ENCODE assay signal across 25 cellular contexts in genomic region chr2:227389661-227390060, GRCh38. TPM values are rescaled to one million over a fixed set of nuclear protein-coding genes. Genes with fewer than 3 reads are reported as not detected.
DNase-seq lines count a peak whose midpoint lies in the region; ATAC-seq, FAIRE-seq and TF ChIP-seq lines count a peak whose summit lies in the region.
"Had no signal": no experiment of that assay in that cellular context is flagged by ENCODE, and none has a peak within 500 bp of the region (broad histone marks: within the 10 kb centered on the region; RNA-seq: fewer than 3 reads in every experiment).

No MANE protein-coding gene starts in this region.

- CTCF ChIA-PET in MCF 10A (lab: Yijun Ruan, JAX), result interaction anchor here (0.6 kb wide), 1 partner anchor 376 kb away, joined by 3 read pairs; no protein-coding TSS in a partner anchor
- CTCF ChIA-PET in mammary epithelial cell (lab: Charles Lee; ENCODE audit: low non-redundant PET), result no interaction called here
- CTCF ChIA-PET in endothelial cell of umbilical vein (lab: Charles Lee), result no interaction called here
- CTCF ChIA-PET in SK-N-SH (lab: Yijun Ruan, JAX), result interaction anchor here (1.9 kb wide), 2 partner anchors 16 to 377 kb away, joined by 5 to 8 read pairs; no protein-coding TSS in a partner anchor

- H3K4me1 Mint-ChIP-seq in MCF 10A (ENCODE audit: insufficient read depth, unreplicated experiment), result peaks cover 6% of the 10 kb centered on the region
- H3K4me1 Mint-ChIP-seq in naive B cell, result peaks cover 37 to 49% (median 42%) of the 10 kb centered on the region in 3 donors

- H3K9me2 ChIP-seq in SK-N-SH, result no peaks in the 10 kb centered on the region

- H3K36me3 Mint-ChIP-seq in MCF 10A (ENCODE audit: insufficient read depth, unreplicated experiment), result peaks cover 5% of the 10 kb centered on the region
- no peaks in the 10 kb centered on the region for H3K36me3 Mint-ChIP-seq in naive B cell
- H3K36me3 Mint-ChIP-seq: CD4-positive, CD25-positive, alpha-beta regulatory T cell had no signal

- H3K9me3 Mint-ChIP-seq in MCF 10A (ENCODE audit: unreplicated experiment), result no peaks in the 10 kb centered on the region
- no peaks in the 10 kb centered on the region for H3K9me3 Mint-ChIP-seq in naive B cell

- TF ChIP-seq POLR2A in endothelial cell of umbilical vein (IDR thresholded peaks at IDR 0.05; ENCODE audit: low read depth, low read length), result no peak
- no peak for TF ChIP-seq POLR2A in gastrocnemius medialis (IDR thresholded peaks at IDR 0.05)

- TF ChIP-seq EP300 in SK-N-SH (IDR thresholded peaks at IDR 0.05; ENCODE audit: borderline replicate concordance in 1 of 2, low read depth in 1 of 2, low read length in 1 of 2), result no peak

- H3K9me3 ChIP-seq in mammary epithelial cell (replicated peaks; ENCODE audit: insufficient read depth, low read length), result no peaks in the 10 kb centered on the region
- no peaks in the 10 kb centered on the region for H3K9me3 ChIP-seq in endothelial cell of umbilical vein (replicated peaks; ENCODE audit: control insufficient read depth, insufficient read depth, low read length)
- H3K9me3 ChIP-seq in SK-N-SH, result 0 out of 2 replicates have a peak, but pooled peaks cover 8% of the 10 kb centered on the region
- H3K9me3 ChIP-seq in gastrocnemius medialis, result no peaks in the 10 kb centered on the region
- H3K9me3 ChIP-seq: BE2C had no signal

- no peaks in the 10 kb centered on the region for H3K27me3 Mint-ChIP-seq in MCF 10A (ENCODE audit: insufficient read depth, unreplicated experiment)
- H3K27me3 Mint-ChIP-seq in naive B cell, result no peaks in the 10 kb centered on the region

- POLR2A ChIA-PET in MCF 10A (lab: Yijun Ruan, JAX), result interaction anchor here (0.9 to 1.2 kb wide), 2 partner anchors 13 to 82 kb away, joined by 3 read pairs; no protein-coding TSS in a partner anchor
- POLR2A ChIA-PET in endothelial cell of umbilical vein (lab: Charles Lee), result no interaction called here
- POLR2A ChIA-PET in SK-N-SH (lab: Yijun Ruan, JAX), result no interaction called here

- H3K27me3 ChIP-seq in mammary epithelial cell (ENCODE audit: insufficient read depth, low read length), result no peaks in the 10 kb centered on the region
- no peaks in the 10 kb centered on the region for H3K27me3 ChIP-seq in endothelial cell of umbilical vein (ENCODE audit: control insufficient read depth in 2 of 2, insufficient read depth in 2 of 2, low read length in 2 of 2)
- no peaks in the 10 kb centered on the region for H3K27me3 ChIP-seq in SK-N-SH (ENCODE audit: insufficient read depth)
- peaks cover 0 to 5% (median under 1%) of the 10 kb centered on the region in 3 donors for H3K27me3 ChIP-seq in gastrocnemius medialis
- H3K27me3 ChIP-seq: BE2C had no signal

- no peaks in the 10 kb centered on the region for H3K79me2 ChIP-seq in mammary epithelial cell (ENCODE audit: insufficient read depth, low read length)
- no peaks in the 10 kb centered on the region for H3K79me2 ChIP-seq in endothelial cell of umbilical vein (ENCODE audit: control insufficient read depth, insufficient read depth, low read length)
- no peaks in the 10 kb centered on the region for H3K79me2 ChIP-seq in SK-N-SH (ENCODE audit: insufficient read depth)

- in situ Hi-C loops in mammary epithelial cell (cut with MboI; ENCODE audit: low sequenced_read_pairs in 2 of 2), result no loop called here
- in situ Hi-C loops in gastrocnemius medialis (cut with MboI; ENCODE audit: low sequenced_read_pairs in 4 of 4), result no loop called here

- TF ChIP-seq CTCF in MCF 10A (IDR thresholded peaks at IDR 0.05; ENCODE audit: unreplicated experiment), result no peak
- no peak for TF ChIP-seq CTCF in mammary epithelial cell (conservative IDR thresholded peaks at IDR 0.05 in 1 of 2, IDR thresholded peaks at IDR 0.05 in 1 of 2; ENCODE audit: extremely low read depth in 1 of 2, insufficient read depth in 1 of 2, low read depth in 1 of 2, low read length in 2 of 2)
- TF ChIP-seq CTCF in endothelial cell of umbilical vein (IDR thresholded peaks at IDR 0.05; ENCODE audit: extremely low read depth in 1 of 2, insufficient read depth in 1 of 2, low read depth in 1 of 2, low read length in 2 of 2), result no peak
- no peak for TF ChIP-seq CTCF in SK-N-SH (IDR thresholded peaks at IDR 0.05)
- TF ChIP-seq CTCF in gastrocnemius medialis (IDR thresholded peaks at IDR 0.05 in 4 of 5, conservative IDR thresholded peaks at IDR 0.05 in 1 of 5), result no peak

- TF ChIP-seq RAD21 in SK-N-SH (IDR thresholded peaks at IDR 0.05; ENCODE audit: low read length), result no peak

- H3K9me1 ChIP-seq in endothelial cell of umbilical vein (replicated peaks; ENCODE audit: control insufficient read depth, extremely low read depth, insufficient read depth, low read length), result no peaks in the 10 kb centered on the region

- H3K4me2 ChIP-seq in mammary epithelial cell (ENCODE audit: insufficient read depth, low read depth, low read length) (no peak overlapping the region), endothelial cell of umbilical vein (ENCODE audit: insufficient read depth, low read length) (no peak overlapping the region), SK-N-SH (no peak overlapping the region)

- H4K20me1 ChIP-seq in mammary epithelial cell (ENCODE audit: insufficient read depth, low read length) (no peaks in the 10 kb centered on the region), endothelial cell of umbilical vein (replicated peaks; ENCODE audit: control insufficient read depth, extremely low read depth, insufficient read depth, low read length) (no peaks in the 10 kb centered on the region), SK-N-SH (ENCODE audit: insufficient read depth) (no peaks in the 10 kb centered on the region)

- FAIRE-seq in endothelial cell of umbilical vein (lab: Jason Lieb, UNC), result peak; percentile 38
- FAIRE-seq: GM19239, H54 had no signal

- H3K4me3 ChIP-seq in mammary epithelial cell (replicated peaks in 1 of 3; ENCODE audit: insufficient read depth in 1 of 3, low read depth in 2 of 3, low read length in 3 of 3) (no peak overlapping the region), endothelial cell of umbilical vein (replicated peaks in 1 of 3; ENCODE audit: insufficient read depth in 1 of 3, low read depth in 1 of 3, low read length in 3 of 3) (no peak overlapping the region), SK-N-SH (ENCODE audit: low read depth in 2 of 2, low read length in 1 of 2) (no peak overlapping the region), gastrocnemius medialis (no peak overlapping the region)

- H3K4me3 Mint-ChIP-seq in MCF 10A (ENCODE audit: unreplicated experiment) (no peak overlapping the region), naive B cell (peak overlapping the region in 1 of 8 donors; percentile 71)
- H3K4me3 Mint-ChIP-seq: CD4-positive, CD25-positive, alpha-beta regulatory T cell had no signal

- no peak for DNase-seq in MCF 10A (ENCODE audit: unreplicated experiment)
- DNase-seq in mammary epithelial cell, result no peak
- DNase-seq in endothelial cell of umbilical vein (ENCODE audit: low read depth, low spot score), result no peak
- no peak for DNase-seq in naive B cell
- DNase-seq in activated CD4-positive, CD25-positive, alpha-beta regulatory T cell (lab: John Stamatoyannopoulos, UW), result no peak
- DNase-seq in SK-N-SH, result no peak
- DNase-seq in gastrocnemius medialis, result no peak
- DNase-seq in GM19240 (ENCODE audit: insufficient read length, low spot score), result no peak
- DNase-seq: BE2C; CD4-positive, CD25-positive, alpha-beta regulatory T cell; COR-L47; DMS 273 treated with DMSO at 0.1 percent for 48 hours; GDM1; NCI-H1048; NCI-H1436; NCI-H1930; NCI-H345; NCI-H524 treated with DMSO at 0.1 percent for 48 hours; SIG-M5 had no signal

- BruUV-seq in MCF 10A (replicated peaks; lab: Mats Ljungman, UMichigan) (no TSS peak), mammary epithelial cell (replicated peaks; lab: Mats Ljungman, UMichigan) (no TSS peak), endothelial cell of umbilical vein (replicated peaks; lab: Mats Ljungman, UMichigan) (no TSS peak)

- ATAC-seq in naive B cell (ENCODE audit: low read depth in 2 of 2), result no peak
- no peak for ATAC-seq in gastrocnemius medialis

- H3K36me3 ChIP-seq in mammary epithelial cell (ENCODE audit: insufficient read depth, low read length) (no peaks in the 10 kb centered on the region), endothelial cell of umbilical vein (ENCODE audit: control insufficient read depth in 2 of 2, extremely low read depth in 1 of 2, insufficient read depth in 2 of 2, low read length in 2 of 2) (no peaks in the 10 kb centered on the region), SK-N-SH (replicated peaks in 1 of 2; ENCODE audit: control insufficient read depth in 1 of 2, insufficient read depth in 2 of 2, low read length in 1 of 2) (no peaks in the 10 kb centered on the region), gastrocnemius medialis (no peaks in the 10 kb centered on the region)
- H3K36me3 ChIP-seq: BE2C had no signal

- 91% methylated on average over 7 of the region's 7 CpGs for WGBS in mammary epithelial cell (ENCODE audit: low coverage, missing lambda C conversion rate)
- 93% methylated on average over 7 of the region's 7 CpGs for WGBS in SK-N-SH (ENCODE audit: low lambda C conversion rate)

- H3K9ac ChIP-seq in mammary epithelial cell (ENCODE audit: insufficient read depth, low read length) (no peak overlapping the region), endothelial cell of umbilical vein (replicated peaks; ENCODE audit: extremely low read depth, insufficient read depth, low read length) (no peak overlapping the region), SK-N-SH (no peak overlapping the region)

- intact Hi-C loops in MCF 10A (cut with micrococcal nuclease) (no loop called here), mammary epithelial cell (cut with micrococcal nuclease) (loop anchor here (2.0 kb wide), 1 partner anchor 65 kb away; the partner anchor contains the start of gene MFF), endothelial cell of umbilical vein (cut with micrococcal nuclease) (no loop called here), gastrocnemius medialis (cut with DNase I; ENCODE audit: low total_unique reads) (no loop called here)

- H3F3A ChIP-seq in SK-N-SH (replicated peaks; ENCODE audit: insufficient read depth), result no peaks in the 10 kb centered on the region

- H2AFZ ChIP-seq in mammary epithelial cell (ENCODE audit: low read depth, low read length), result no peak overlapping the region
- no peak overlapping the region for H2AFZ ChIP-seq in endothelial cell of umbilical vein (ENCODE audit: low read depth, low read length)
- H2AFZ ChIP-seq in SK-N-SH (ENCODE audit: low read depth), result no peak overlapping the region

- H3K27ac Mint-ChIP-seq in MCF 10A (ENCODE audit: low read depth, unreplicated experiment) (peak overlapping the region; percentile 63), naive B cell (peak overlapping the region in 4 of 6 donors; percentile 19 to 87 (median 20))

- H3K4me1 ChIP-seq in mammary epithelial cell (ENCODE audit: insufficient read depth, low read length), result peaks cover 4% of the 10 kb centered on the region
- H3K4me1 ChIP-seq in endothelial cell of umbilical vein (ENCODE audit: control insufficient read depth, extremely low read depth, insufficient read depth, low read length), result no peaks in the 10 kb centered on the region
- H3K4me1 ChIP-seq in SK-N-SH (ENCODE audit: control insufficient read depth in 1 of 2, insufficient read depth in 2 of 2, low read depth in 1 of 2, low read length in 1 of 2), result no peaks in the 10 kb centered on the region
- no peaks in the 10 kb centered on the region for H3K4me1 ChIP-seq in gastrocnemius medialis
- H3K4me1 ChIP-seq: BE2C had no signal

- no peak overlapping the region for H3K27ac ChIP-seq in mammary epithelial cell (ENCODE audit: insufficient read depth, low read depth, low read length)
- no peak overlapping the region for H3K27ac ChIP-seq in endothelial cell of umbilical vein (ENCODE audit: insufficient read depth, low read depth, low read length)
- H3K27ac ChIP-seq in SK-N-SH (ENCODE audit: low read depth in 2 of 2, low read length in 1 of 2), result no peak overlapping the region
- H3K27ac ChIP-seq in gastrocnemius medialis, result no peak overlapping the region
- H3K27ac ChIP-seq: 22Rv1, RWPE1 had no signal

- dilution Hi-C loops in mammary epithelial cell (cut with HindIII; ENCODE audit: low sequenced_read_pairs) (no loop called here), endothelial cell of umbilical vein (cut with MboI; ENCODE audit: extremely low pct_ligation_motif_present, low sequenced_read_pairs) (no loop called here)

RNA-seq across cellular contexts. Expression of gene SCYGR1, which starts 1.9 kb away (rescaled TPM):
- not detected in 2 replicates for total RNA-seq in MCF 10A (2022)
- not detected for total RNA-seq in mammary epithelial cell
- polyA plus RNA-seq in mammary epithelial cell, result not detected
- polyA minus RNA-seq in mammary epithelial cell, result not detected
- total RNA-seq in endothelial cell of umbilical vein, result not detected in 2 replicates
- polyA plus RNA-seq in endothelial cell of umbilical vein, result not detected in 2 replicates
- not detected in 2 replicates for polyA plus RNA-seq in endothelial cell of umbilical vein (2011; cell fraction: cytosol; rRNA removed)
- polyA plus RNA-seq in endothelial cell of umbilical vein (2011; cell fraction: nucleus; rRNA removed), result not detected in 2 replicates
- polyA plus RNA-seq in endothelial cell of umbilical vein (2012), result not detected in 2 replicates
- not detected in 2 replicates for polyA minus RNA-seq in endothelial cell of umbilical vein
- polyA minus RNA-seq in endothelial cell of umbilical vein (2011; cell fraction: cytosol; rRNA and poly(A)+ RNA removed), result not detected
- not detected in 2 replicates for polyA minus RNA-seq in endothelial cell of umbilical vein (2011; cell fraction: nucleus; rRNA and poly(A)+ RNA removed)
- not detected for polyA plus RNA-seq in naive B cell (ENCODE audit: low read depth in 6 of 6)
- polyA plus RNA-seq in SK-N-SH (2012; rRNA removed), result not detected in 2 replicates
- not detected in 2 replicates for polyA plus RNA-seq in SK-N-SH (2012; cell fraction: cytosol; rRNA removed)
- not detected in 2 replicates for polyA plus RNA-seq in SK-N-SH (2012; cell fraction: nucleus; rRNA removed)
- total RNA-seq in gastrocnemius medialis, result not detected
- total RNA-seq: CD4-positive, CD25-positive, alpha-beta regulatory T cell; HT1080; M059J had no signal
- polyA plus RNA-seq: CD4-positive, CD25-positive, alpha-beta regulatory T cell had no signal

RNA-seq across cellular contexts. Expression of gene TM4SF20, which starts 10.6 kb away (rescaled TPM):
- total RNA-seq in MCF 10A (2022), result not detected in 2 replicates
- total RNA-seq in mammary epithelial cell, result not detected
- polyA plus RNA-seq in mammary epithelial cell, result not detected
- not detected for polyA minus RNA-seq in mammary epithelial cell
- total RNA-seq in endothelial cell of umbilical vein, result not detected in 2 replicates
- polyA plus RNA-seq in endothelial cell of umbilical vein, result not detected in 2 replicates
- polyA plus RNA-seq in endothelial cell of umbilical vein (2011; cell fraction: cytosol; rRNA removed), result not detected in 2 replicates
- not detected in 2 replicates for polyA plus RNA-seq in endothelial cell of umbilical vein (2011; cell fraction: nucleus; rRNA removed)
- polyA plus RNA-seq in endothelial cell of umbilical vein (2012), result not detected in 2 replicates
- not detected in 2 replicates for polyA minus RNA-seq in endothelial cell of umbilical vein
- polyA minus RNA-seq in endothelial cell of umbilical vein (2011; cell fraction: cytosol; rRNA and poly(A)+ RNA removed), result not detected
- not detected in 2 replicates for polyA minus RNA-seq in endothelial cell of umbilical vein (2011; cell fraction: nucleus; rRNA and poly(A)+ RNA removed)
- under 1 TPM in 1 of 6 donors, not detected in 5; 0.10 TPM for polyA plus RNA-seq in naive B cell (ENCODE audit: low read depth in 6 of 6)
- 0.03 and 0.13 TPM in 2 replicates for polyA plus RNA-seq in SK-N-SH (2012; rRNA removed)
- 0.14 and 0.17 TPM in 2 replicates for polyA plus RNA-seq in SK-N-SH (2012; cell fraction: cytosol; rRNA removed)
- polyA plus RNA-seq in SK-N-SH (2012; cell fraction: nucleus; rRNA removed), result 0.07 and 0.08 TPM in 2 replicates
- total RNA-seq in gastrocnemius medialis, result not detected
- total RNA-seq: CD4-positive, CD25-positive, alpha-beta regulatory T cell; HT1080; M059J had no signal
- polyA plus RNA-seq: CD4-positive, CD25-positive, alpha-beta regulatory T cell had no signal

Comparison
In these comparisons a context has a peak if more than half of its experiments do, and no peak if none do; other contexts are left out.
1. CTCF ChIA-PET loops: an anchor here in MCF 10A (0.6 kb wide) and SK-N-SH (1.9 kb wide); none called in mammary epithelial cell and endothelial cell of umbilical vein.